In genomic region chr10:116757246-116757645, GRCh38 we compare ENCODE assay signal across 23 cellular contexts. TPM values are rescaled to one million over a fixed set of nuclear protein-coding genes. Genes with fewer than 3 reads are reported as not detected.
"Had no signal": no experiment of that assay in that cellular context is flagged by ENCODE, and none has a peak within 500 bp of the region (broad histone marks: within the 10 kb centered on the region; RNA-seq: fewer than 3 reads in every experiment).

No MANE protein-coding gene starts in this region.

- H3K4me3 ChIP-seq: esophagus squamous epithelium, gastrocnemius medialis, lung had no signal

- H3K27ac ChIP-seq: gastrocnemius medialis, WERI-Rb-1 had no signal

- H3K4me1 Mint-ChIP-seq: activated naive CD4-positive, alpha-beta T cell treated with anti-CD3 and anti-CD28 coated beads, Interleukin-2, amount 50 U/mL, for 24 hours; central memory CD8-positive, alpha-beta T cell; naive thymus-derived CD8-positive, alpha-beta T cell had no signal

- H3K36me3 Mint-ChIP-seq: activated naive CD4-positive, alpha-beta T cell treated with anti-CD3 and anti-CD28 coated beads, Interleukin-2, amount 50 U/mL, for 24 hours; brain had no signal

- H3K4me1 ChIP-seq: gastrocnemius medialis had no signal

- FAIRE-seq: colon had no signal

- H3K9ac ChIP-seq: SK-N-SH had no signal

- H3K4me3 Mint-ChIP-seq: activated CD8-positive, alpha-beta T cell treated with anti-CD3 and anti-CD28 coated beads, Interleukin-2, amount 10 ng/mL, durations not matched to agents 7 days and 5 days; activated naive CD4-positive, alpha-beta T cell treated with anti-CD3 and anti-CD28 coated beads, Interleukin-2, amount 50 U/mL, for 24 hours; central memory CD8-positive, alpha-beta T cell; naive thymus-derived CD8-positive, alpha-beta T cell; stimulated activated naive CD8-positive, alpha-beta T cell treated with anti-CD3 and anti-CD28 coated beads, Interleukin-15, Interleukin-2, amounts not matched to agents 100 ng/mL and 50 ng/mL, for 24 hours had no signal

- ATAC-seq: activated CD8-positive, alpha-beta T cell treated with anti-CD3 and anti-CD28 coated beads, Interleukin-2, amount 10 ng/mL, durations not matched to agents 7 days and 5 days; gastrocnemius medialis; naive thymus-derived CD8-positive, alpha-beta T cell had no signal

- H3K9me3 ChIP-seq: esophagus squamous epithelium, gastrocnemius medialis, SK-N-SH had no signal

- DNase-seq: activated CD4-positive, alpha-beta T cell treated with anti-CD3 and anti-CD28 coated beads, Interleukin-2, amount 50 U/mL, for 1 hour; activated CD4-positive, CD25-positive, alpha-beta regulatory T cell treated with anti-CD3 and anti-CD28 coated beads, Interleukin-2, amount 50 U/mL, for 72 hours; activated CD8-positive, alpha-beta T cell treated with anti-CD3 and anti-CD28 coated beads, Interleukin-2, amount 10 ng/mL, durations not matched to agents 7 days and 5 days; activated gamma-delta T cell treated with Interleukin-2 at 50 U/mL for 16 hours; anterior cingulate cortex; esophagus squamous epithelium; gastrocnemius medialis; head of caudate nucleus; islet precursor cell; naive thymus-derived CD8-positive, alpha-beta T cell; SK-N-SH; stimulated activated CD4-positive, alpha-beta T cell treated with anti-CD3 and anti-CD28 coated beads, Interleukin-12 subunit alpha, Interleukin-12 subunit beta, amount 100 ng/mL, for 4 hours; stimulated activated CD4-positive, alpha-beta T cell treated with anti-CD3 and anti-CD28 coated beads, Interleukin-4, amount 100 ng/mL, for 4 hours; T-helper 2 cell; trophoblast cell; WERI-Rb-1 had no signal

- H3K9me3 Mint-ChIP-seq: activated naive CD4-positive, alpha-beta T cell treated with anti-CD3 and anti-CD28 coated beads, Interleukin-2, amount 50 U/mL, for 24 hours; central memory CD8-positive, alpha-beta T cell; stimulated activated naive CD8-positive, alpha-beta T cell treated with anti-CD3 and anti-CD28 coated beads, Interleukin-15, Interleukin-2, amounts not matched to agents 100 ng/mL and 50 ng/mL, for 24 hours had no signal

- H3K27ac Mint-ChIP-seq: activated CD8-positive, alpha-beta T cell treated with anti-CD3 and anti-CD28 coated beads, Interleukin-2, amount 10 ng/mL, durations not matched to agents 7 days and 5 days; activated naive CD4-positive, alpha-beta T cell treated with anti-CD3 and anti-CD28 coated beads, Interleukin-2, amount 50 U/mL, for 24 hours; naive thymus-derived CD8-positive, alpha-beta T cell; progenitor cell of endocrine pancreas; stimulated activated naive CD8-positive, alpha-beta T cell treated with anti-CD3 and anti-CD28 coated beads, Interleukin-15, Interleukin-2, amounts not matched to agents 100 ng/mL and 50 ng/mL, for 24 hours had no signal

- H3K36me3 ChIP-seq: esophagus squamous epithelium, gastrocnemius medialis, WERI-Rb-1 had no signal

- H3K27me3 ChIP-seq: esophagus squamous epithelium, gastrocnemius medialis had no signal

RNA-seq across cellular contexts. Expression of gene HSPA12A, which starts 14.9 kb away (rescaled TPM):
- total RNA-seq: activated CD8-positive, alpha-beta T cell treated with anti-CD3 and anti-CD28 coated beads, Interleukin-2, amount 10 ng/mL, durations not matched to agents 7 days and 5 days; naive thymus-derived CD8-positive, alpha-beta T cell had no signal
- polyA plus RNA-seq: naive thymus-derived CD8-positive, alpha-beta T cell had no signal
